ENCODE assay signal across 8 cellular contexts in genomic region chr12:31591308-31591901, GRCh38. TPM values are rescaled to one million over a fixed set of nuclear protein-coding genes. Genes with fewer than 3 reads are reported as not detected.
DNase-seq lines count a peak whose midpoint lies in the region; ATAC-seq and TF ChIP-seq lines count a peak whose summit lies in the region.

No MANE protein-coding gene starts in this region.

- H4K20me1 ChIP-seq in hepatocyte (ENCODE audit: insufficient read depth, poor library complexity, severe bottlenecking): peaks cover 3% of the 10 kb centered on the region

- H3K9me3 ChIP-seq in HUES64 (ENCODE audit: insufficient read depth, low read depth, low read length) (no peaks in the 10 kb centered on the region), hepatocyte (ENCODE audit: low read depth) (no peaks in the 10 kb centered on the region)

- H3K27ac ChIP-seq in HUES64 (ENCODE audit: low read depth, low read length) (no peak overlapping the region), angular gyrus (ENCODE audit: low read depth, low read length) (peak overlapping the region; percentile 91), hepatocyte (peak overlapping the region; percentile 99), rectal smooth muscle tissue (ENCODE audit: low read depth, low read length) (peak overlapping the region; percentile 92)

- H3K79me2 ChIP-seq in hepatocyte: peaks cover 30% of the 10 kb centered on the region

- peak; percentile 16 for ATAC-seq in GM21381 (IDR thresholded peaks at IDR 0.05; ENCODE audit: unreplicated experiment)

- H2AFZ ChIP-seq in hepatocyte: peak overlapping the region; percentile 99

- H3K36me3 ChIP-seq in HUES64 (ENCODE audit: insufficient read depth, low read length): no peaks in the 10 kb centered on the region
- no peaks in the 10 kb centered on the region for H3K36me3 ChIP-seq in hepatocyte (replicated peaks; ENCODE audit: insufficient read depth, low read depth)
- H3K36me3 ChIP-seq in rectal smooth muscle tissue (ENCODE audit: control insufficient read depth, insufficient read depth, low read length): no peaks in the 10 kb centered on the region

- H3K9ac ChIP-seq in HUES64 (ENCODE audit: low read depth, low read length) (peak overlapping the region; percentile 26; the same call in 1 of the 2 replicates), rectal smooth muscle tissue (ENCODE audit: low read length) (no peak overlapping the region)

- no peaks in the 10 kb centered on the region for H3K9me2 ChIP-seq in hepatocyte (replicated peaks; ENCODE audit: insufficient read depth)

- WGBS in HUES64: 10% methylated on average over 23 of the region's 23 CpGs
- WGBS in hepatocyte (ENCODE audit: low lambda C conversion rate, missing lambda C conversion rate): 3% methylated on average over 23 of the region's 23 CpGs

- peaks cover 4% of the 10 kb centered on the region; the same call in 1 of the 2 replicates for H3K4me1 ChIP-seq in HUES64 (ENCODE audit: insufficient read depth, low read length)
- H3K4me1 ChIP-seq in hepatocyte (ENCODE audit: insufficient read depth): peaks cover 6% of the 10 kb centered on the region
- H3K4me1 ChIP-seq in rectal smooth muscle tissue (ENCODE audit: control insufficient read depth, insufficient read depth, low read length): no peaks in the 10 kb centered on the region

- DNase-seq in EH (ENCODE audit: low read depth) (peak; percentile 34), hepatocyte (ENCODE audit: low spot score) (peak; percentile 57), A172 (ENCODE audit: low spot score) (no peak)
- no peak for DNase-seq in stimulated activated CD4-positive, alpha-beta T cell treated with anti-CD3 and anti-CD28 coated beads, Interleukin-12 subunit alpha, Interleukin-12 subunit beta, amount 100 ng/mL, for 4 hours

- H3K27me3 ChIP-seq in HUES64 (ENCODE audit: insufficient read depth, low read length) (peaks cover 12% of the 10 kb centered on the region; the same call in 1 of the 2 replicates), hepatocyte (no peaks in the 10 kb centered on the region), rectal smooth muscle tissue (ENCODE audit: control insufficient read depth, insufficient read depth, low read length) (no peaks in the 10 kb centered on the region)

- H3K4me2 ChIP-seq in hepatocyte: peak overlapping the region; percentile 96

- H3K4me3 ChIP-seq in HUES64 (ENCODE audit: low read length) (peak overlapping the region; percentile 91), hepatocyte (peak overlapping the region; percentile 87), rectal smooth muscle tissue (ENCODE audit: low read length) (peak overlapping the region; percentile 91)

- TF ChIP-seq CTCF in hepatocyte (IDR thresholded peaks at IDR 0.05; ENCODE audit: poor library complexity): no peak

RNA-seq across cellular contexts. Expression of gene DENND5B, which starts 0.5 kb away (rescaled TPM):
- polyA plus RNA-seq in HUES64 (2013, experiment 1 of 2): 10.6 TPM
- polyA plus RNA-seq in HUES64 (2013, experiment 2 of 2): 13.1 TPM
- 24.9 and 26.7 TPM in 2 replicates for total RNA-seq in hepatocyte
- polyA plus RNA-seq in hepatocyte: 9.9 and 10.4 TPM in 2 replicates
- 19.8 and 22.7 TPM in 2 replicates for total RNA-seq in A172 (2014; rRNA removed; shearing (Covaris generic))

Comparison
In these comparisons a context has a peak if more than half of its experiments do, and no peak if none do; other contexts are left out.
1. DNase-seq: peak in EH (single experiment) and hepatocyte (single experiment); none in stimulated activated CD4-positive, alpha-beta T cell treated with anti-CD3 and anti-CD28 coated beads, Interleukin-12 subunit alpha, Interleukin-12 subunit beta, amount 100 ng/mL, for 4 hours (single experiment) and A172 (single experiment).
2. Peak in every context shown above with its lines, with median percentiles within 50 percentile points of each other: H3K4me3 ChIP-seq.